ENCODE assay signal across 7 cellular contexts in the genomic region with DNA sequence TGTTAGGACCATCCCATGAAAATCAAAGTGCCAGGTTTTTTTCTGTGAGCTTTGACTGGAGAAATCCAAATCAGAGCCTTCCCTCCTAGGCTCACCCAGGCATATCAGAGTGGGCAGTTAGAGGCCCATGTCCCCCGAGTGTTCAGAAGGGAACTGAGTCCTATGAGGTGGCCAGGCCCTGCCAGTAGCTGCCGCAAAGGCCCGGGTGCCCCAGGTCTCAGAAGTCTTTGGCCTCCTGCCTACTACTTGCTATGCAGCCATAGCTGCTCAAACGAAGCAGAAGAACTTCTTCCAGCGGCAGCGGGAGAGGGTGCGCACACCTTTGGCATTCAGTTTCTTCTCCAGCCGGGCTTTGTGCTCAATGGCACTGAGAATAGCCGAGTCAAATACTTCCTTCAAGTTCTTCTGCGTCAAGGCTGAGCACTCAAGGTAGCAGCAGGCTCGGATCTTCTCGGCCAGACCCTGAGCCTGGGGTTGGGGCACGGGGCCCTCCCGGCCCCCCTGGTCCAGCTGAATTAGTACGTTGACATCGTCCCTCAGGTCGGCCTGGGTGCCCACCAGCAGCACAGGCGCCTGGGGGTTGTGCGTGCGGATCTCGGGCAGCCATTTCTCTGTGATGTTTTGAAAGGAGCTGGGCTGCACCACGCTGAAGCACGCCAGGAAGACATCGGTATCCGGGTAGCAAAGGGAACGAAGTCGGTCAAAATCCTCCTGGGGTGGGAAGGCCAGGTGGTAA. TPM values are rescaled to one million over a fixed set of nuclear protein-coding genes. Genes with fewer than 3 reads are reported as not detected.
A peak's percentile ranks its signal among the peaks of the same experiment; 100 is the strongest.
DNase-seq lines count a peak whose midpoint lies in the region; ATAC-seq, FAIRE-seq and TF ChIP-seq lines count a peak whose summit lies in the region.
"Had no signal": no experiment of that assay in that cellular context is flagged by ENCODE, and none has a peak within 500 bp of the region (broad histone marks: within the 10 kb centered on the region; RNA-seq: fewer than 3 reads in every experiment).

No MANE protein-coding gene starts in this region.

- 55% methylated on average over 27 of the region's 27 CpGs for WGBS in K562 (ENCODE audit: insufficient coverage, low coverage, missing lambda C conversion rate)

- peaks cover 9 to 24% of the 10 kb centered on the region in 2 experiments; a peak in 4 of 5 replicates for H3K4me1 ChIP-seq in K562 (replicated peaks in 1 of 2; ENCODE audit: control insufficient read depth in 2 of 2, insufficient read depth in 2 of 2, low read length in 2 of 2)

- POLR2A ChIA-PET in K562 (lab: Yijun Ruan, JAX), result interaction anchor here (0.6 to 6.8 kb wide), 14 partner anchors 12 to 291 kb away, joined by 3 to 72 read pairs (median 3); a partner anchor contains a TSS

- FAIRE-seq in K562 (lab: Jason Lieb, UNC), result no peak

- no peaks in the 10 kb centered on the region for H3K9me3 ChIP-seq in K562 (replicated peaks; ENCODE audit: control insufficient read depth, insufficient read depth, low read depth, low read length)

- no peaks in the 10 kb centered on the region for H3K9me1 ChIP-seq in K562 (ENCODE audit: control insufficient read depth, insufficient read depth, low read length)

- TF ChIP-seq EP300 in K562 (IDR thresholded peaks at IDR 0.05; ENCODE audit: low read length), result no peak

- no TSS peak for BruUV-seq in K562 (replicated peaks; lab: Mats Ljungman, UMichigan)

- H3K4me2 ChIP-seq in K562 (ENCODE audit: insufficient read depth, low read length), result peak overlapping the region; percentile 88

- TF ChIP-seq CTCF in HFF-Myc (IDR thresholded peaks at IDR 0.05; ENCODE audit: low read depth, low read length, missing control alignments), result no peak
- no peak for TF ChIP-seq CTCF in K562 (IDR thresholded peaks at IDR 0.05 in 2 of 3, conservative IDR thresholded peaks at IDR 0.05 in 1 of 3; ENCODE audit: insufficient read depth in 2 of 3, low read depth in 1 of 3, low read length in 3 of 3)

- intact Hi-C loops in K562 (cut with micrococcal nuclease) (no loop called here), posterior vena cava (cut with DNase I) (loop anchor here in 1 of 2 donors (2.0 kb wide), 1 partner anchor 18 kb away; no protein-coding TSS in a partner anchor)

- no peaks in the 10 kb centered on the region for H3K36me3 ChIP-seq in K562 (ENCODE audit: control insufficient read depth, insufficient read depth, low read length)

- no peaks in the 10 kb centered on the region for H4K20me1 ChIP-seq in K562 (replicated peaks; ENCODE audit: control insufficient read depth, insufficient read depth, low read length)

- CTCF ChIA-PET in K562 (lab: Yijun Ruan, JAX; ENCODE audit: low intra/inter-chr PET ratio), result interaction anchor here (1.9 kb wide), 1 partner anchor 15 kb away, joined by 8 read pairs; no protein-coding TSS in a partner anchor

- H3K4me3 ChIP-seq in HFF-Myc (replicated peaks; ENCODE audit: low read depth, low read length) (peak overlapping the region; percentile 48), K562 (peak overlapping the region; percentile 70)

- peak overlapping the region; percentile 93 for H2AFZ ChIP-seq in K562 (ENCODE audit: low read depth, low read length)

- in situ Hi-C loops in K562 (cut with MboI), result no loop called here

- TF ChIP-seq RAD21 in K562 (CRISPR knock-in tag; conservative IDR thresholded peaks at IDR 0.05 in 1 of 2, IDR thresholded peaks at IDR 0.05 in 1 of 2), result no peak

- TF ChIP-seq POLR2A in K562 (conservative IDR thresholded peaks at IDR 0.05), result no peak

- DNase-seq in HFF-Myc (ENCODE audit: extremely low read depth, low read depth) (no peak), K562 (ENCODE audit: extremely low read depth in 1 of 4, low spot score in 3 of 4) (peak in 1 of 4 experiments; percentile 3), posterior vena cava (ENCODE audit: low spot score) (peak; percentile 43), superior temporal gyrus (ENCODE audit: extremely low spot score) (no peak), NCI-H2107 (lab: John Stamatoyannopoulos, UW) (no peak)
- DNase-seq in effector CD4-positive, alpha-beta T cell, result no peak

- H3K27ac ChIP-seq in K562 (ENCODE audit: extremely low read depth, low read depth, low read length), result no peak overlapping the region

- H3K79me2 ChIP-seq in K562 (ENCODE audit: control insufficient read depth, insufficient read depth, low read length), result no peaks in the 10 kb centered on the region

- H3K27me3 ChIP-seq in K562 (ENCODE audit: control insufficient read depth in 2 of 2, insufficient read depth in 2 of 2, low read length in 2 of 2), result no peaks in the 10 kb centered on the region

- H3K9ac ChIP-seq in K562 (ENCODE audit: insufficient read depth in 1 of 2, low read depth in 2 of 2, low read length in 2 of 2), result peak overlapping the region; percentile 60 to 93; a peak in 3 of 4 replicates

- ATAC-seq in K562, result no peak

RNA-seq across cellular contexts. Expression of a gene that starts 1.1 kb away (rescaled TPM):
- total RNA-seq in K562 (2011; cell fraction: chromatin; rRNA removed; ENCODE audit: low replicate concordance), result 1.1 and 1.9 TPM in 2 replicates
- 1.8 TPM in 2 replicates for total RNA-seq in K562 (2011; cell fraction: nucleolus; rRNA removed)
- total RNA-seq in K562 (2011; cell fraction: nucleoplasm; rRNA removed), result 1.0 and 1.1 TPM in 2 replicates
- total RNA-seq in K562 (2014; rRNA removed) (2.0 and 2.2 TPM in 2 replicates), K562 (2014; rRNA removed; fragmentation: Illumina TruSeq; extraction: Trizol) (0.73 and 1.1 TPM in 2 replicates), K562 (2015; rRNA removed; fragmentation: Illumina TruSeq; extraction: Trizol) (0.45 and 0.72 TPM in 2 replicates), K562 (2021) (1.9 and 2.0 TPM in 2 replicates), posterior vena cava (not detected)
- polyA plus RNA-seq in K562 (2011; rRNA removed) (1.1 and 1.2 TPM in 2 replicates), K562 (2014; fragmentation: Illumina TruSeq; extraction: Trizol) (1.1 TPM in 2 replicates), K562 (2014; fragmentation: Nextera tagmentation; extraction: Ambion mirVana) (under 1 TPM; 0.08 to 0.18 TPM), K562 (2014; rRNA removed) (1.4 and 2.6 TPM in 2 replicates)
- 1.3 and 2.4 TPM in 2 replicates for polyA plus RNA-seq in K562 (2011; cell fraction: cytosol; rRNA removed)
- polyA plus RNA-seq in K562 (2011; cell fraction: nucleus; rRNA removed), result 1.0 and 1.1 TPM in 2 replicates
- 0.51 and 1.3 TPM in 2 replicates for polyA plus RNA-seq in K562 (2012)
- 0.77 and 1.3 TPM in 2 replicates for polyA minus RNA-seq in K562 (2011; rRNA and poly(A)+ RNA removed)
- 1.4 TPM in 1 of 2 replicates, not detected in the other for polyA minus RNA-seq in K562 (2011; cell fraction: cytosol; rRNA and poly(A)+ RNA removed)
- 1.1 and 1.3 TPM in 2 replicates for polyA minus RNA-seq in K562 (2011; cell fraction: nucleus; rRNA and poly(A)+ RNA removed)

RNA-seq across cellular contexts. Expression of a gene that starts 21.3 kb away (rescaled TPM):
- total RNA-seq in K562 (2011; cell fraction: chromatin; rRNA removed; ENCODE audit: low replicate concordance), result 9.0 and 33.9 TPM in 2 replicates
- 25.9 and 30.9 TPM in 2 replicates for total RNA-seq in K562 (2011; cell fraction: nucleolus; rRNA removed)
- 9.9 and 14.4 TPM in 2 replicates for total RNA-seq in K562 (2011; cell fraction: nucleoplasm; rRNA removed)
- total RNA-seq in K562 (2014; rRNA removed) (17.3 and 20.0 TPM in 2 replicates), K562 (2014; rRNA removed; fragmentation: Illumina TruSeq; extraction: Trizol) (4.3 and 5.3 TPM in 2 replicates), K562 (2015; rRNA removed; fragmentation: Illumina TruSeq; extraction: Trizol) (14.6 and 14.7 TPM in 2 replicates), K562 (2021) (19.9 and 20.8 TPM in 2 replicates), posterior vena cava (10 to 100 TPM; 21.9 to 23.3 TPM)
- polyA plus RNA-seq in K562 (2011; rRNA removed) (5.9 and 9.0 TPM in 2 replicates), K562 (2014; fragmentation: Illumina TruSeq; extraction: Trizol) (9.5 and 11.8 TPM in 2 replicates), K562 (2014; fragmentation: Nextera tagmentation; extraction: Ambion mirVana) (under 1 TPM; 0.73 to 0.88 TPM), K562 (2014; rRNA removed) (8.5 and 9.9 TPM in 2 replicates)
- polyA plus RNA-seq in K562 (2011; cell fraction: cytosol; rRNA removed), result 8.9 and 18.1 TPM in 2 replicates
- 9.1 and 13.6 TPM in 2 replicates for polyA plus RNA-seq in K562 (2011; cell fraction: nucleus; rRNA removed)
- 14.0 and 19.3 TPM in 2 replicates for polyA plus RNA-seq in K562 (2012)
- 15.1 and 21.7 TPM in 2 replicates for polyA minus RNA-seq in K562 (2011; rRNA and poly(A)+ RNA removed)
- 17.4 and 23.2 TPM in 2 replicates for polyA minus RNA-seq in K562 (2011; cell fraction: cytosol; rRNA and poly(A)+ RNA removed)
- 7.5 and 10.6 TPM in 2 replicates for polyA minus RNA-seq in K562 (2011; cell fraction: nucleus; rRNA and poly(A)+ RNA removed)

RNA-seq across cellular contexts. Expression of a gene that starts 29.1 kb away (rescaled TPM):
- 10.1 and 24.8 TPM in 2 replicates for total RNA-seq in K562 (2011; cell fraction: chromatin; rRNA removed; ENCODE audit: low replicate concordance)
- 24.3 and 37.9 TPM in 2 replicates for total RNA-seq in K562 (2011; cell fraction: nucleolus; rRNA removed)
- 13.6 and 20.2 TPM in 2 replicates for total RNA-seq in K562 (2011; cell fraction: nucleoplasm; rRNA removed)
- 1.5 and 2.1 TPM in 2 replicates for total RNA-seq in K562 (2014; rRNA removed)
- 1.1 and 1.8 TPM in 2 replicates for total RNA-seq in K562 (2014; rRNA removed; fragmentation: Illumina TruSeq; extraction: Trizol)
- 0.94 and 0.98 TPM in 2 replicates for total RNA-seq in K562 (2015; rRNA removed; fragmentation: Illumina TruSeq; extraction: Trizol)
- 3.2 and 4.5 TPM in 2 replicates for total RNA-seq in K562 (2021)
- 2.8 and 5.6 TPM in 2 replicates for polyA plus RNA-seq in K562 (2011; rRNA removed)
- polyA plus RNA-seq in K562 (2011; cell fraction: cytosol; rRNA removed), result 4.1 and 7.4 TPM in 2 replicates
- polyA plus RNA-seq in K562 (2011; cell fraction: nucleus; rRNA removed), result 9.8 and 17.8 TPM in 2 replicates
- polyA plus RNA-seq in K562 (2012), result 4.0 and 7.3 TPM in 2 replicates
- 3.9 and 4.5 TPM in 2 replicates for polyA plus RNA-seq in K562 (2014; fragmentation: Illumina TruSeq; extraction: Trizol)
- polyA plus RNA-seq in K562 (2014; fragmentation: Nextera tagmentation; extraction: Ambion mirVana), result under 1 TPM; 0.78 to 0.80 TPM
- 2.3 and 3.3 TPM in 2 replicates for polyA plus RNA-seq in K562 (2014; rRNA removed)
- polyA minus RNA-seq in K562 (2011; rRNA and poly(A)+ RNA removed), result 3.5 and 3.7 TPM in 2 replicates
- polyA minus RNA-seq in K562 (2011; cell fraction: cytosol; rRNA and poly(A)+ RNA removed), result 4.8 and 6.5 TPM in 2 replicates
- polyA minus RNA-seq in K562 (2011; cell fraction: nucleus; rRNA and poly(A)+ RNA removed), result 5.0 and 5.2 TPM in 2 replicates
- 1 to 10 TPM; 1.7 to 3.2 TPM for total RNA-seq in posterior vena cava

RNA-seq across cellular contexts. Expression of a gene that starts 44.5 kb away (rescaled TPM):
- total RNA-seq in K562 (2011; cell fraction: chromatin; rRNA removed; ENCODE audit: low replicate concordance), result not detected in 2 replicates
- 0.66 and 0.67 TPM in 2 replicates for total RNA-seq in K562 (2011; cell fraction: nucleolus; rRNA removed)
- not detected in 2 replicates for total RNA-seq in K562 (2011; cell fraction: nucleoplasm; rRNA removed)
- total RNA-seq in K562 (2014; rRNA removed), result not detected in 2 replicates
- not detected in 2 replicates for total RNA-seq in K562 (2014; rRNA removed; fragmentation: Illumina TruSeq; extraction: Trizol)
- total RNA-seq in K562 (2015; rRNA removed; fragmentation: Illumina TruSeq; extraction: Trizol), result not detected in 2 replicates
- total RNA-seq in K562 (2021), result not detected in 2 replicates
- polyA plus RNA-seq in K562 (2011; rRNA removed), result 0.11 TPM in 1 of 2 replicates, not detected in the other
- 0.09 and 0.18 TPM in 2 replicates for polyA plus RNA-seq in K562 (2011; cell fraction: cytosol; rRNA removed)
- polyA plus RNA-seq in K562 (2011; cell fraction: nucleus; rRNA removed), result 0.17 TPM in 1 of 2 replicates, not detected in the other
- 0.14 TPM in 1 of 2 replicates, not detected in the other for polyA plus RNA-seq in K562 (2012)
- not detected in 2 replicates for polyA plus RNA-seq in K562 (2014; fragmentation: Illumina TruSeq; extraction: Trizol)
- polyA plus RNA-seq in K562 (2014; fragmentation: Nextera tagmentation; extraction: Ambion mirVana), result under 1 TPM; 0.11 to 0.18 TPM
- not detected in 2 replicates for polyA plus RNA-seq in K562 (2014; rRNA removed)
- polyA minus RNA-seq in K562 (2011; rRNA and poly(A)+ RNA removed), result not detected in 2 replicates
- polyA minus RNA-seq in K562 (2011; cell fraction: cytosol; rRNA and poly(A)+ RNA removed), result not detected in 2 replicates
- polyA minus RNA-seq in K562 (2011; cell fraction: nucleus; rRNA and poly(A)+ RNA removed), result not detected in 2 replicates
- not detected for total RNA-seq in posterior vena cava
- total RNA-seq: T-helper 1 cell treated with Interleukin-12 subunit alpha and Interleukin-12 subunit beta and Interleukin-4 antibody, amounts not matched to agents 30 ng/mL and 1 ng/mL, for 36 hours had no signal

RNA-seq across cellular contexts. Expression of a gene that starts 56.2 kb away (rescaled TPM):
- total RNA-seq in K562 (2011; cell fraction: chromatin; rRNA removed; ENCODE audit: low replicate concordance), result 3.0 and 5.4 TPM in 2 replicates
- total RNA-seq in K562 (2011; cell fraction: nucleolus; rRNA removed), result 5.5 and 6.0 TPM in 2 replicates
- total RNA-seq in K562 (2011; cell fraction: nucleoplasm; rRNA removed), result 2.8 and 3.7 TPM in 2 replicates
- 0.59 and 0.78 TPM in 2 replicates for total RNA-seq in K562 (2014; rRNA removed)
- total RNA-seq in K562 (2014; rRNA removed; fragmentation: Illumina TruSeq; extraction: Trizol), result 0.26 and 0.40 TPM in 2 replicates
- total RNA-seq in K562 (2015; rRNA removed; fragmentation: Illumina TruSeq; extraction: Trizol), result 0.43 and 0.60 TPM in 2 replicates
- 1.1 and 1.3 TPM in 2 replicates for total RNA-seq in K562 (2021)
- polyA plus RNA-seq in K562 (2011; rRNA removed), result 0.40 and 0.77 TPM in 2 replicates
- polyA plus RNA-seq in K562 (2011; cell fraction: cytosol; rRNA removed), result 0.46 and 0.75 TPM in 2 replicates
- polyA plus RNA-seq in K562 (2011; cell fraction: nucleus; rRNA removed), result 2.3 and 2.4 TPM in 2 replicates
- 0.30 and 0.60 TPM in 2 replicates for polyA plus RNA-seq in K562 (2012)
- polyA plus RNA-seq in K562 (2014; fragmentation: Illumina TruSeq; extraction: Trizol), result 0.42 and 0.62 TPM in 2 replicates
- under 1 TPM in 1 of 2 experiments, not detected in 1; 0.04 TPM for polyA plus RNA-seq in K562 (2014; fragmentation: Nextera tagmentation; extraction: Ambion mirVana)
- 0.30 and 0.89 TPM in 2 replicates for polyA plus RNA-seq in K562 (2014; rRNA removed)
- polyA minus RNA-seq in K562 (2011; rRNA and poly(A)+ RNA removed), result 0.53 and 0.54 TPM in 2 replicates
- polyA minus RNA-seq in K562 (2011; cell fraction: cytosol; rRNA and poly(A)+ RNA removed), result 0.57 and 0.64 TPM in 2 replicates
- polyA minus RNA-seq in K562 (2011; cell fraction: nucleus; rRNA and poly(A)+ RNA removed), result 2.0 and 3.0 TPM in 2 replicates
- 1 to 10 TPM; 7.4 to 9.8 TPM for total RNA-seq in posterior vena cava
- total RNA-seq: T-helper 1 cell treated with Interleukin-12 subunit alpha and Interleukin-12 subunit beta and Interleukin-4 antibody, amounts not matched to agents 30 ng/mL and 1 ng/mL, for 36 hours had no signal
